ENCODE assay signal across 29 cellular contexts in genomic region chr11:123150882-123151281, GRCh38.
"Had no signal": no experiment of that assay in that cellular context is flagged by ENCODE, and none has a peak within 500 bp of the region (broad histone marks: within the 10 kb centered on the region; RNA-seq: fewer than 3 reads in every experiment).

No MANE protein-coding gene starts in this region.

- ATAC-seq: esophagus mucosa, gastrocnemius medialis, heart right ventricle, left cardiac atrium, left lung, left ventricle myocardium superior had no signal

- H3K27ac ChIP-seq: coronary artery, dorsolateral prefrontal cortex, epithelial cell of prostate, esophagus squamous epithelium, gastrocnemius medialis, heart right ventricle, left lung had no signal

- FAIRE-seq: colon, endometrium, islet of Langerhans, keratinocyte had no signal

- H3K9me3 ChIP-seq: esophagus squamous epithelium, gastrocnemius medialis, left lung had no signal

- DNase-seq: dermis blood vessel endothelial cell; dorsolateral prefrontal cortex; effector CD4-positive, alpha-beta T cell; effector memory CD4-positive, alpha-beta T cell; endodermal cell; erythroblast; esophagus squamous epithelium; foreskin fibroblast; foreskin melanocyte; gastrocnemius medialis; glutamatergic neuron; head of caudate nucleus; heart right ventricle; hippocampal formation; left cardiac atrium; left lung; left ventricle myocardium superior; mammary epithelial cell; mesendoderm; midbrain had no signal

- H3K4me3 ChIP-seq: coronary artery, dorsolateral prefrontal cortex, esophagus squamous epithelium, gastrocnemius medialis, heart right ventricle, left lung, lung had no signal

- H3K9me3 Mint-ChIP-seq: endodermal cell had no signal

- H3K36me3 ChIP-seq: esophagus squamous epithelium, gastrocnemius medialis, heart right ventricle, left lung had no signal

- H3K4me1 ChIP-seq: gastrocnemius medialis, left lung had no signal

- H3K27ac Mint-ChIP-seq: endodermal cell, memory B cell had no signal

- H3K4me3 Mint-ChIP-seq: endodermal cell, memory B cell had no signal

- H3K36me3 Mint-ChIP-seq: memory B cell had no signal

- H3K27me3 ChIP-seq: esophagus squamous epithelium, left lung had no signal
